8 cellular contexts compared by ENCODE assay signal in the genomic region with DNA sequence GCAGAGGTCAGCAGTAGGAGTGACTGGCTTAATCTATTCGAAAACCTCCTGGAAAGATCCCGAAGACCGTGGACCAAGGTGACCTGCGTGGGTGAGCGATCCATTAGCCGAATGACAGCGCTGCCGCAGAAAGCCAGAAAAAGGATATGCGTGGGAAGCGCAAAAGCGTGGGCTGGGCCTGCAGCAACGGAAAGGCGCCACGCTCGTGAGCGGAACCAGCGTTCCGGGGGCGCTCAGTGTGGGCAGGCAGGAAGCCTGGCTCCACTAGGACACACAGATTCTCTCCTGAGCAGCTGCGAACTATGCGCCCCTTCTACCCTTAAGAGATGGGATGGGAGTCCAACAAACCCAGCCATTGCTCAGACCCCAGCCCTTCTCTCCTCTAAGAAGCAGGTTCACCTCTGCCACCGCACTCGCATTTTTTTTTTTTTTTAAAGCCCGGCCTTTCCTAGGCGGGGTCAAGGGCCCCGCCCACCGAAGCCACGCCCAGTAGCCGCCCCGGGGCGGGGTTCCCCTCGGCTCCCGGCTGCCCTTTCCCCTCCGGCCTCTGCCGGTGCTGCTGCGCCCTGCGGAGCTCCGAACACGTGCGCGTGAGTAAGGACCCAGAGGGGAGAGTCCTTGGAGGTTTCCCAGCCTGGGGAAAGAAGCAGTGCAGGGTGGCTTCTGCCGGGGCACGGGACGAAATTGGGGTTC. TPM values are rescaled to one million over a fixed set of nuclear protein-coding genes. Genes with fewer than 3 reads are reported as not detected.
DNase-seq lines count a peak whose midpoint lies in the region; ATAC-seq and TF ChIP-seq lines count a peak whose summit lies in the region.

No MANE protein-coding gene starts in this region.

- H3K4me3 ChIP-seq in HL-60 (replicated peaks; ENCODE audit: insufficient read depth, low read length) = peak overlapping the region; percentile 60

- no peak for TF ChIP-seq CTCF in HL-60 (IDR thresholded peaks at IDR 0.05; ENCODE audit: insufficient read depth, low read length)

- no peaks in the 10 kb centered on the region for H3K27me3 ChIP-seq in HL-60 (ENCODE audit: insufficient read depth, poor library complexity, severe bottlenecking)

- ATAC-seq in GM19467 (IDR thresholded peaks at IDR 0.05; ENCODE audit: unreplicated experiment) = peak; percentile 80
- peak; percentile 89 for ATAC-seq in esophagus mucosa

- H3K27ac ChIP-seq in HL-60 (replicated peaks) = peak overlapping the region; percentile 79

- DNase-seq in DMS 273 (lab: John Stamatoyannopoulos, UW; ENCODE audit: unreplicated experiment) (peak; percentile 96), HL-60 (ENCODE audit: low read depth in 1 of 2, low spot score in 1 of 2) (peak; percentile 70 to 75), OCI-M1 (lab: John Stamatoyannopoulos, UW) (peak; percentile 96), myocyte (ENCODE audit: low read depth) (peak; percentile 90)
- peak; percentile 90 for DNase-seq in activated T-cell treated with anti-CD3 and anti-CD28 coated beads, Interleukin-2, amount 50 U/mL, for 1 hour
- DNase-seq in stimulated activated CD8-positive, alpha-beta memory T cell treated with anti-CD3 and anti-CD28 coated beads, Interleukin-7, amount 100 ng/mL, for 4 hours (ENCODE audit: low read depth in 2 of 2) = peak; percentile 76 to 83

RNA-seq across cellular contexts. Expression of a gene that starts 19.8 kb away (rescaled TPM):
- total RNA-seq in esophagus mucosa (60.5 TPM), myocyte (274 and 347 TPM in 2 replicates)
- 110 TPM for polyA plus RNA-seq in myocyte (2012)

Comparison
In these comparisons a context has a peak if more than half of its experiments do, and no peak if none do; other contexts are left out.
1. Peak in every context shown above with its lines: DNase-seq, ATAC-seq, H3K4me3 ChIP-seq and H3K27ac ChIP-seq.